In genomic region chr9:132301521-132301920, GRCh38 we compare ENCODE assay signal across 18 cellular contexts. TPM values are rescaled to one million over a fixed set of nuclear protein-coding genes. Genes with fewer than 3 reads are reported as not detected.
DNase-seq lines count a peak whose midpoint lies in the region; ATAC-seq, FAIRE-seq and TF ChIP-seq lines count a peak whose summit lies in the region.
"Had no signal": no experiment of that assay in that cellular context is flagged by ENCODE, and none has a peak within 500 bp of the region (broad histone marks: within the 10 kb centered on the region; RNA-seq: fewer than 3 reads in every experiment).

No MANE protein-coding gene starts in this region.

- CTCF ChIA-PET in activated naive CD4-positive, alpha-beta T cell treated with anti-CD3 and anti-CD28 coated beads for 36 hours (lab: Charles Lee) = interaction anchor here (0.6 kb wide), 1 partner anchor 8 kb away, joined by 4 read pairs; no protein-coding TSS in a partner anchor
- CTCF ChIA-PET in K562 (lab: Yijun Ruan, JAX; ENCODE audit: low intra/inter-chr PET ratio) = no interaction called here

- BruUV-seq in K562 (replicated peaks; lab: Mats Ljungman, UMichigan) = no TSS peak

- no peak overlapping the region for H3K27ac ChIP-seq in K562 (ENCODE audit: extremely low read depth, low read depth, low read length)
- H3K27ac ChIP-seq: C4-2B had no signal

- in situ Hi-C loops in K562 (cut with MboI) = no loop called here

- no peak for TF ChIP-seq POLR2A in K562 (conservative IDR thresholded peaks at IDR 0.05)

- H2AFZ ChIP-seq in K562 (ENCODE audit: low read depth, low read length) = no peak overlapping the region

- peaks cover 79% of the 10 kb centered on the region for H3K36me3 ChIP-seq in K562 (ENCODE audit: control insufficient read depth, insufficient read depth, low read length)

- POLR2A ChIA-PET in K562 (lab: Yijun Ruan, JAX) = no interaction called here

- H3K4me3 ChIP-seq in K562 = no peak overlapping the region
- H3K4me3 ChIP-seq in fibroblast of villous mesenchyme (ENCODE audit: low read depth, low read length) = no peak overlapping the region

- no peaks in the 10 kb centered on the region for H3K9me1 ChIP-seq in K562 (ENCODE audit: control insufficient read depth, insufficient read depth, low read length)

- H3K27me3 ChIP-seq in K562 (ENCODE audit: control insufficient read depth in 2 of 2, insufficient read depth in 2 of 2, low read length in 2 of 2) = no peaks in the 10 kb centered on the region

- H3K4me1 ChIP-seq in K562 (replicated peaks in 1 of 2; ENCODE audit: control insufficient read depth in 2 of 2, insufficient read depth in 2 of 2, low read length in 2 of 2) = no peaks in the 10 kb centered on the region

- peaks cover 42% of the 10 kb centered on the region for H3K36me3 Mint-ChIP-seq in activated naive CD4-positive, alpha-beta T cell treated with anti-CD3 and anti-CD28 coated beads for 36 hours (ENCODE audit: low read depth)

- H3K79me2 ChIP-seq in K562 (ENCODE audit: control insufficient read depth, insufficient read depth, low read length) = peaks cover 2% of the 10 kb centered on the region; the same call in 1 of the 3 replicates

- peak overlapping the region; percentile 5 for H3K27ac Mint-ChIP-seq in activated naive CD4-positive, alpha-beta T cell treated with anti-CD3 and anti-CD28 coated beads for 36 hours

- H3K27me3 Mint-ChIP-seq in activated naive CD4-positive, alpha-beta T cell treated with anti-CD3 and anti-CD28 coated beads for 36 hours (ENCODE audit: low read depth) = no peaks in the 10 kb centered on the region

- H3K4me1 Mint-ChIP-seq in activated naive CD4-positive, alpha-beta T cell treated with anti-CD3 and anti-CD28 coated beads for 36 hours (ENCODE audit: low read depth) = peaks cover 6% of the 10 kb centered on the region

- ATAC-seq in K562 = no peak

- no peaks in the 10 kb centered on the region for H4K20me1 ChIP-seq in K562 (replicated peaks; ENCODE audit: control insufficient read depth, insufficient read depth, low read length)

- TF ChIP-seq RAD21 in K562 (CRISPR knock-in tag; conservative IDR thresholded peaks at IDR 0.05 in 1 of 2, IDR thresholded peaks at IDR 0.05 in 1 of 2) = no peak

- no peaks in the 10 kb centered on the region for H3K9me3 ChIP-seq in K562 (replicated peaks; ENCODE audit: control insufficient read depth, insufficient read depth, low read depth, low read length)

- no peak overlapping the region for H3K9ac ChIP-seq in K562 (ENCODE audit: insufficient read depth in 1 of 2, low read depth in 2 of 2, low read length in 2 of 2)

- H3K9me3 Mint-ChIP-seq in activated naive CD4-positive, alpha-beta T cell treated with anti-CD3 and anti-CD28 coated beads for 36 hours = no peaks in the 10 kb centered on the region

- intact Hi-C loops in activated naive CD4-positive, alpha-beta T cell treated with anti-CD3 and anti-CD28 coated beads for 36 hours (cut with micrococcal nuclease) = no loop called here
- intact Hi-C loops in K562 (cut with micrococcal nuclease) = no loop called here

- H3K4me2 ChIP-seq in K562 (ENCODE audit: insufficient read depth, low read length) = no peak overlapping the region

- WGBS in K562 (ENCODE audit: insufficient coverage, low coverage, missing lambda C conversion rate) = 94% methylated on average over 6 of the region's 6 CpGs

- no peak for DNase-seq in activated naive CD4-positive, alpha-beta T cell treated with anti-CD3 and anti-CD28 coated beads for 36 hours
- DNase-seq in activated naive CD4-positive, alpha-beta T cell treated with anti-CD3 and anti-CD28 coated beads, Interleukin-2, amount 50 U/mL, for 16 hours = no peak
- DNase-seq in NCI-H69 (lab: John Stamatoyannopoulos, UW) = peak; percentile 5
- no peak for DNase-seq in K562 (ENCODE audit: extremely low read depth in 1 of 4, low spot score in 3 of 4)
- peak; percentile 13 for DNase-seq in fibroblast of villous mesenchyme (ENCODE audit: low read depth)
- DNase-seq in MV-4-11 (lab: John Stamatoyannopoulos, UW) = no peak
- DNase-seq in activated CD4-positive, alpha-beta T cell treated with anti-CD3 and anti-CD28 coated beads, Interleukin-2, amount 50 U/mL, for 4 hours = no peak
- DNase-seq: AML-193, DMS79, KBM-7, NCI-H1105 treated with DMSO at 0.1 percent for 48 hours, NCI-H1694, NCI-H2081 treated with DMSO at 0.1 percent for 48 hours, NCI-H510A, NCI-H774, SHP77 had no signal

- no peak for FAIRE-seq in K562 (lab: Jason Lieb, UNC)
- FAIRE-seq: D721Med had no signal

- H3K4me3 Mint-ChIP-seq in activated naive CD4-positive, alpha-beta T cell treated with anti-CD3 and anti-CD28 coated beads for 36 hours = no peak overlapping the region

- TF ChIP-seq EP300 in K562 (IDR thresholded peaks at IDR 0.05; ENCODE audit: low read length) = no peak

- no peak for TF ChIP-seq CTCF in K562 (IDR thresholded peaks at IDR 0.05 in 2 of 3, conservative IDR thresholded peaks at IDR 0.05 in 1 of 3; ENCODE audit: insufficient read depth in 2 of 3, low read depth in 1 of 3, low read length in 3 of 3)
- no peak for TF ChIP-seq CTCF in fibroblast of villous mesenchyme (IDR thresholded peaks at IDR 0.05; ENCODE audit: insufficient read depth, low read depth, low read length)

TF ChIP-seq in K562, 482 proteins besides CTCF, POLR2A, EP300 and RAD21:
- TF ChIP-seq CEBPG (CRISPR knock-in tag; IDR thresholded peaks at IDR 0.05) = no peak
- peak in 1 of 2 experiments; percentile 73; a peak in 2 of 4 replicates for TF ChIP-seq CEBPG (tag; conservative IDR thresholded peaks at IDR 0.05 in 1 of 2, IDR thresholded peaks at IDR 0.05 in 1 of 2)
- no peak for TF ChIP-seq BACH1 (tag; IDR thresholded peaks at IDR 0.05)
- TF ChIP-seq CGGBP1 (CRISPR knock-in tag; IDR thresholded peaks at IDR 0.05) = no peak
- peak; percentile 26 to 39; a peak in 2 of 4 replicates for TF ChIP-seq TRIM24 (IDR thresholded peaks at IDR 0.05)
- 0 out of 2 replicates have a peak, but pooled peaks have one; percentile 8 for TF ChIP-seq CEBPB (tag; IDR thresholded peaks at IDR 0.05)
- TF ChIP-seq ATF3 (IDR thresholded peaks at IDR 0.05) = peak; percentile 65
- TF ChIP-seq ATF3 (CRISPR knock-in tag; conservative IDR thresholded peaks at IDR 0.05) = no peak
- no peak for TF ChIP-seq HINFP (tag; conservative IDR thresholded peaks at IDR 0.05; ENCODE audit: low read depth)

RNA-seq across cellular contexts. Expression of gene SETX, which starts 53.3 kb away (rescaled TPM):
- total RNA-seq in activated naive CD4-positive, alpha-beta T cell treated with anti-CD3 and anti-CD28 coated beads for 36 hours = 10 to 100 TPM; 26.4 to 26.7 TPM
- total RNA-seq in K562 (2011; cell fraction: chromatin; rRNA removed; ENCODE audit: low replicate concordance) = 58.7 and 203 TPM in 2 replicates
- total RNA-seq in K562 (2011; cell fraction: nucleolus; rRNA removed) = 29.5 and 47.4 TPM in 2 replicates
- 73.7 and 74.7 TPM in 2 replicates for total RNA-seq in K562 (2011; cell fraction: nucleoplasm; rRNA removed)
- total RNA-seq in K562 (2014; rRNA removed) = 27.0 and 28.8 TPM in 2 replicates
- 45.7 and 53.6 TPM in 2 replicates for total RNA-seq in K562 (2014; rRNA removed; fragmentation: Illumina TruSeq; extraction: Trizol)
- total RNA-seq in K562 (2015; rRNA removed; fragmentation: Illumina TruSeq; extraction: Trizol) = 42.9 and 44.0 TPM in 2 replicates
- 26.0 and 28.7 TPM in 2 replicates for total RNA-seq in K562 (2021)
- 21.5 and 29.3 TPM in 2 replicates for polyA plus RNA-seq in K562 (2011; rRNA removed)
- 11.6 and 14.0 TPM in 2 replicates for polyA plus RNA-seq in K562 (2011; cell fraction: cytosol; rRNA removed)
- polyA plus RNA-seq in K562 (2011; cell fraction: nucleus; rRNA removed) = 29.5 and 33.8 TPM in 2 replicates
- 17.1 and 17.2 TPM in 2 replicates for polyA plus RNA-seq in K562 (2012)
- polyA plus RNA-seq in K562 (2014; fragmentation: Illumina TruSeq; extraction: Trizol) = 21.8 and 25.1 TPM in 2 replicates
- 10 to 100 TPM in 1 of 2 experiments, 1 to 10 TPM in 1; 8.7 to 11.5 TPM for polyA plus RNA-seq in K562 (2014; fragmentation: Nextera tagmentation; extraction: Ambion mirVana)
- 16.4 and 18.6 TPM in 2 replicates for polyA plus RNA-seq in K562 (2014; rRNA removed)
- 119 and 120 TPM in 2 replicates for polyA minus RNA-seq in K562 (2011; rRNA and poly(A)+ RNA removed)
- 30.2 and 38.8 TPM in 2 replicates for polyA minus RNA-seq in K562 (2011; cell fraction: cytosol; rRNA and poly(A)+ RNA removed)
- 45.5 and 72.8 TPM in 2 replicates for polyA minus RNA-seq in K562 (2011; cell fraction: nucleus; rRNA and poly(A)+ RNA removed)
- total RNA-seq in fibroblast of villous mesenchyme = 77.6 and 89.8 TPM in 2 replicates

Comparison
In these comparisons a context has a peak if more than half of its experiments do, and no peak if none do; other contexts are left out.
1. DNase-seq: peak in NCI-H69 (single experiment) and fibroblast of villous mesenchyme (single experiment); none in activated naive CD4-positive, alpha-beta T cell treated with anti-CD3 and anti-CD28 coated beads for 36 hours (single experiment), activated naive CD4-positive, alpha-beta T cell treated with anti-CD3 and anti-CD28 coated beads, Interleukin-2, amount 50 U/mL, for 16 hours (single experiment), K562 (0 of 4), MV-4-11 (single experiment) and activated CD4-positive, alpha-beta T cell treated with anti-CD3 and anti-CD28 coated beads, Interleukin-2, amount 50 U/mL, for 4 hours (0 of 2).